ENCODE assay signal across 8 cellular contexts in the genomic region with DNA sequence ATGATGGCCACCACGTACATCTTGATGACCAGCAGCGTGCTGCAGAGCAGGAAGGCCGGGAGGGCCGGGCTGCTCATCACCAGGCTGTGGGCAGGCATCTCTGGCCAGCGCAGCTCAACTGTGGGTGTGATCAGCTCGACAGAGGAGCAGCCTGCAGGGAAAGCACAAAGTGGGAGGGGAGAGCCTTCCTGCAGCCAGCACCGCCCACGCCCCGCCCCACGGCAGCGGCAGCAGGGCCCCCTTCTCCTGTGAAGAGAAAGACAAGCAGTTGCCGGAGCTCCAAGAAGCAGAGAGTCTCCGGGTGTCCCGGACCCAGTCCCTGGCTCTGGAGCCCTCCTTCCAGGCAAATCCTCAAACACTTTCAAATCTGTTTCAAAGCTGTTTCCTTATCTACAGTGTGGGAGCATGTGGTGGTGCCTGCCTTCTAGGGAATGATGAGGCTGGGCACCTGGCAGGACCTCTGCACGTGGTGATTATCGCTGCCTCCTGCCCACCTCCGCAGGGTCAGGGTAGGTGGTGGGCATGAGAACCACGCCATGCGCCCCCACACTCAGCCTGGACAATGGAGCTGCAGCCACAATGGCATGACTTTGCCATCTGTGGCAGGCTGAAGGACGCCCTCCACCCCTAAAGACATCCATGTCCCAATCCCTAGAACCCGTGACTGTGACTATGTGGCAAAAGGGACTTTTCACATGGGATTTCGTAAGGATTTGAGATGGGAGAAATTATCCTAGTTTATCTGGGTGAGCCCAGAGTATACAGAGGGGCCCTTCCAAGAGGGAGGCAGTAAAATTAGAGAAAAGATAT. TPM values are rescaled to one million over a fixed set of nuclear protein-coding genes. Genes with fewer than 3 reads are reported as not detected.
DNase-seq lines count a peak whose midpoint lies in the region; ATAC-seq lines count a peak whose summit lies in the region.

A gene with protein sequence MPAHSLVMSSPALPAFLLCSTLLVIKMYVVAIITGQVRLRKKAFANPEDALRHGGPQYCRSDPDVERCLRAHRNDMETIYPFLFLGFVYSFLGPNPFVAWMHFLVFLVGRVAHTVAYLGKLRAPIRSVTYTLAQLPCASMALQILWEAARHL (minus strand): TSS at position 128 of the 810 bp plus-strand sequence. CDS start 30 bp downstream, at position 98.

- H3K27me3 Mint-ChIP-seq in naive thymus-derived CD8-positive, alpha-beta T cell: peaks cover 0 to 11% (median 3%) of the 10 kb centered on the region in 5 donors
- H3K27me3 Mint-ChIP-seq in stimulated activated naive CD8-positive, alpha-beta T cell treated with anti-CD3 and anti-CD28 coated beads, Interleukin-15, Interleukin-2, amounts not matched to agents 100 ng/mL and 50 ng/mL, for 24 hours: peaks cover 14% of the 10 kb centered on the region

- POLR2A ChIA-PET in naive thymus-derived CD8-positive, alpha-beta T cell (lab: Charles Lee): interaction anchor here (0.5 kb wide), 1 partner anchor 26 kb away, joined by 4 read pairs; no protein-coding TSS in a partner anchor

- peak; percentile 81 for ATAC-seq in esophagus mucosa
- ATAC-seq in naive thymus-derived CD8-positive, alpha-beta T cell: peak; percentile 93 to 98
- no peak for ATAC-seq in HG03354 (IDR thresholded peaks at IDR 0.05; ENCODE audit: poor library complexity, severe bottlenecking, unreplicated experiment)
- no peak for ATAC-seq in HG03520 (IDR thresholded peaks at IDR 0.05; ENCODE audit: unreplicated experiment)

- in situ Hi-C loops in G401 (cut with HindIII; ENCODE audit: low sequenced_read_pairs): no loop called here

- no peaks in the 10 kb centered on the region for H3K36me3 Mint-ChIP-seq in naive thymus-derived CD8-positive, alpha-beta T cell
- H3K36me3 Mint-ChIP-seq in stimulated activated naive CD8-positive, alpha-beta T cell treated with anti-CD3 and anti-CD28 coated beads, Interleukin-15, Interleukin-2, amounts not matched to agents 100 ng/mL and 50 ng/mL, for 24 hours (ENCODE audit: low read depth): no peaks in the 10 kb centered on the region

- peaks cover 12 to 26% (median 21%) of the 10 kb centered on the region in 4 donors for H3K4me1 Mint-ChIP-seq in naive thymus-derived CD8-positive, alpha-beta T cell
- peaks cover 33% of the 10 kb centered on the region for H3K4me1 Mint-ChIP-seq in stimulated activated naive CD8-positive, alpha-beta T cell treated with anti-CD3 and anti-CD28 coated beads, Interleukin-15, Interleukin-2, amounts not matched to agents 100 ng/mL and 50 ng/mL, for 24 hours (ENCODE audit: low read depth)

- H3K27ac Mint-ChIP-seq in naive thymus-derived CD8-positive, alpha-beta T cell: peak within 1 kb of the TSS in 2 of 10 donors; percentile 32 to 63
- H3K27ac Mint-ChIP-seq in stimulated activated naive CD8-positive, alpha-beta T cell treated with anti-CD3 and anti-CD28 coated beads, Interleukin-15, Interleukin-2, amounts not matched to agents 100 ng/mL and 50 ng/mL, for 24 hours: no peak within 1 kb of the TSS

- H3K9me3 Mint-ChIP-seq in naive thymus-derived CD8-positive, alpha-beta T cell: no peaks in the 10 kb centered on the region
- H3K9me3 Mint-ChIP-seq in stimulated activated naive CD8-positive, alpha-beta T cell treated with anti-CD3 and anti-CD28 coated beads, Interleukin-15, Interleukin-2, amounts not matched to agents 100 ng/mL and 50 ng/mL, for 24 hours: no peaks in the 10 kb centered on the region

- peak within 1 kb of the TSS in 6 of 10 donors; percentile 39 to 66 (median 57) for H3K4me3 Mint-ChIP-seq in naive thymus-derived CD8-positive, alpha-beta T cell
- peak within 1 kb of the TSS; percentile 10 for H3K4me3 Mint-ChIP-seq in stimulated activated naive CD8-positive, alpha-beta T cell treated with anti-CD3 and anti-CD28 coated beads, Interleukin-15, Interleukin-2, amounts not matched to agents 100 ng/mL and 50 ng/mL, for 24 hours

- peak; percentile 60 for DNase-seq in G401 (ENCODE audit: low spot score)
- peak; percentile 50 to 73 for DNase-seq in NCI-H524 (lab: John Stamatoyannopoulos, UW)
- peak; percentile 23 for DNase-seq in activated T-cell treated with anti-CD3 and anti-CD28 coated beads for 24 hours (ENCODE audit: low read depth)
- DNase-seq in naive thymus-derived CD8-positive, alpha-beta T cell: peak in 9 of 10 donors; percentile 42 to 71 (median 55)

RNA-seq across cellular contexts. Expression of the gene that starts here (rescaled TPM):
- 2.5 and 4.8 TPM in 2 replicates for total RNA-seq in G401 (2014; rRNA removed; shearing (Covaris generic))
- total RNA-seq in esophagus mucosa: 9.1 TPM
- not detected for total RNA-seq in naive thymus-derived CD8-positive, alpha-beta T cell
- under 1 TPM in 1 of 3 donors, not detected in 2; 0.16 TPM for polyA plus RNA-seq in naive thymus-derived CD8-positive, alpha-beta T cell

Comparison
In these comparisons a context has a peak if more than half of its experiments do, and no peak if none do; other contexts are left out.
1. Peak in DNase-seq and ATAC-seq in naive thymus-derived CD8-positive, alpha-beta T cell; RNA of the gene not detected or under 1 TPM.